ENCODE assay signal across 1 cellular context in the genomic region with DNA sequence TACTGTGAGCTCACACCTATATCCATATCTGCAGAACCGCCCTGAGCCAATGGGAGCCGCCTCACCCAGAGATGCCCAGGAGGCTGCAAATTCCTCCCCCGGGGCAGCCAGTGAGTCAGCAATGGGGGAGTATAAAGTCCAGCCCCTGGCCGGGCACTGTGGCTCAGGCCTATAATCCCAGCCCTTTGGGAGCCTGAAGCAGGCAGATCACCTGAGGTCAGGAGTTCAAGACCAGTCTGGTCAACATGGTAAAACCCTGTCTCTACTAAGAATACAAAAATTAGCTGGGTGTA.
TF ChIP-seq lines count a peak whose summit lies in the region.

No MANE protein-coding gene starts in this region.

TF ChIP-seq in K562, 482 proteins besides CTCF, POLR2A, EP300 and RAD21:
- 0 out of 2 replicates have a peak, but pooled peaks have one; percentile 4 for TF ChIP-seq JUND (IDR thresholded peaks at IDR 0.05; ENCODE audit: borderline replicate concordance, low read depth, low read length)
- no peak for TF ChIP-seq JUND (tag; IDR thresholded peaks at IDR 0.05; ENCODE audit: borderline replicate concordance, low read depth, low read length)
- peak; percentile 31; the same call in 1 of the 2 replicates for TF ChIP-seq NFE2 (IDR thresholded peaks at IDR 0.05; ENCODE audit: low read depth)
- TF ChIP-seq, protein P1, sequence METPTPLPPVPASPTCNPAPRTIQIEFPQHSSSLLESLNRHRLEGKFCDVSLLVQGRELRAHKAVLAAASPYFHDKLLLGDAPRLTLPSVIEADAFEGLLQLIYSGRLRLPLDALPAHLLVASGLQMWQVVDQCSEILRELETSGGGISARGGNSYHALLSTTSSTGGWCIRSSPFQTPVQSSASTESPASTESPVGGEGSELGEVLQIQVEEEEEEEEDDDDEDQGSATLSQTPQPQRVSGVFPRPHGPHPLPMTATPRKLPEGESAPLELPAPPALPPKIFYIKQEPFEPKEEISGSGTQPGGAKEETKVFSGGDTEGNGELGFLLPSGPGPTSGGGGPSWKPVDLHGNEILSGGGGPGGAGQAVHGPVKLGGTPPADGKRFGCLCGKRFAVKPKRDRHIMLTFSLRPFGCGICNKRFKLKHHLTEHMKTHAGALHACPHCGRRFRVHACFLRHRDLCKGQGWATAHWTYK (CRISPR knock-in tag; IDR thresholded peaks at IDR 0.05): no peak
- no peak for TF ChIP-seq TCFL5 (CRISPR knock-in tag; conservative IDR thresholded peaks at IDR 0.05)
